8 cellular contexts compared by ENCODE assay signal in the genomic region with DNA sequence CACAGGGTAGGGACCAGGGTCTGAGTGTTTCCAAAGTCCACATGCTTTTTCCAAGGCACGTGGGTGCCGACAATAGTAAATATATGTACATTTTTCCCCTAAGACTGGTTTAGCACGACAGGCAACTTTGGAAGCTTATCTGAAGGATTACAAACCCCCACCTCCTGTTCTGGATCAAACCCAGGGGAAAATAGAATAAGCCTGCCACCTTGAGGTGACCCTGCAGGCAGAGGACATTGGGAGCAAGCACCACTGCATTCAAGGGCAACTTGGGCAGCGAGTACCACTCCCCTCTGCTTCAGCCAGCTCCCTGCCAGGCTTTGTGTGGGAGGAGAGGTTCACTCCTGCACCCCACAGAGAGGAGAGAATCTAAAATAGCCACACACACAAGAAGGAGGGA. TPM values are rescaled to one million over a fixed set of nuclear protein-coding genes. Genes with fewer than 3 reads are reported as not detected.
A peak's percentile ranks its signal among the peaks of the same experiment; 100 is the strongest.
DNase-seq lines count a peak whose midpoint lies in the region; ATAC-seq and TF ChIP-seq lines count a peak whose summit lies in the region.

No MANE protein-coding gene starts in this region.

- intact Hi-C loops in activated CD8-positive, alpha-beta T cell treated with anti-CD3 and anti-CD28 coated beads for 36 hours (cut with micrococcal nuclease) = no loop called here

- no peak overlapping the region for H3K4me3 Mint-ChIP-seq in activated CD8-positive, alpha-beta T cell treated with anti-CD3 and anti-CD28 coated beads for 36 hours
- H3K4me3 Mint-ChIP-seq in activated CD8-positive, alpha-beta T cell treated with anti-CD3 and anti-CD28 coated beads, Interleukin-2, amount 10 ng/mL, durations not matched to agents 7 days and 5 days = no peak overlapping the region
- H3K4me3 Mint-ChIP-seq in nephron progenitor cell = no peak overlapping the region

- ATAC-seq in activated CD8-positive, alpha-beta T cell treated with anti-CD3 and anti-CD28 coated beads for 36 hours = no peak
- ATAC-seq in activated CD8-positive, alpha-beta T cell treated with anti-CD3 and anti-CD28 coated beads, Interleukin-2, amount 10 ng/mL, durations not matched to agents 7 days and 5 days = no peak
- ATAC-seq in HG03439 (IDR thresholded peaks at IDR 0.05; ENCODE audit: unreplicated experiment) = no peak
- no peak for ATAC-seq in HG02981 (IDR thresholded peaks at IDR 0.05; ENCODE audit: unreplicated experiment)

- no peaks in the 10 kb centered on the region for H3K4me1 Mint-ChIP-seq in activated CD8-positive, alpha-beta T cell treated with anti-CD3 and anti-CD28 coated beads for 36 hours (ENCODE audit: low read depth)
- H3K4me1 Mint-ChIP-seq in activated CD8-positive, alpha-beta T cell treated with anti-CD3 and anti-CD28 coated beads, Interleukin-2, amount 10 ng/mL, durations not matched to agents 7 days and 5 days (ENCODE audit: low read depth) = no peaks in the 10 kb centered on the region
- H3K4me1 Mint-ChIP-seq in nephron progenitor cell = peaks cover 35% of the 10 kb centered on the region

- CTCF ChIA-PET in activated CD8-positive, alpha-beta T cell treated with anti-CD3 and anti-CD28 coated beads for 36 hours (lab: Charles Lee) = interaction anchor here (1.0 to 2.5 kb wide), 6 partner anchors 11 to 385 kb away, joined by 3 to 9 read pairs (median 4); no protein-coding TSS in a partner anchor
- CTCF ChIA-PET in activated CD8-positive, alpha-beta T cell treated with anti-CD3 and anti-CD28 coated beads, Interleukin-2, amount 10 ng/mL, durations not matched to agents 7 days and 5 days (lab: Charles Lee) = interaction anchor here (0.6 to 2.0 kb wide), 5 partner anchors 12 to 307 kb away, joined by 3 to 8 read pairs (median 3); no protein-coding TSS in a partner anchor

- H3K9me3 Mint-ChIP-seq in activated CD8-positive, alpha-beta T cell treated with anti-CD3 and anti-CD28 coated beads for 36 hours = no peaks in the 10 kb centered on the region
- no peaks in the 10 kb centered on the region for H3K9me3 Mint-ChIP-seq in activated CD8-positive, alpha-beta T cell treated with anti-CD3 and anti-CD28 coated beads, Interleukin-2, amount 10 ng/mL, durations not matched to agents 7 days and 5 days (ENCODE audit: insufficient read depth)
- H3K9me3 Mint-ChIP-seq in nephron progenitor cell = no peaks in the 10 kb centered on the region

- no peak for DNase-seq in activated CD8-positive, alpha-beta T cell treated with anti-CD3 and anti-CD28 coated beads for 36 hours
- no peak for DNase-seq in activated CD8-positive, alpha-beta T cell treated with anti-CD3 and anti-CD28 coated beads, Interleukin-2, amount 10 ng/mL, durations not matched to agents 7 days and 5 days
- DNase-seq in NCI-H446 treated with DMSO at 0.1 percent for 48 hours (lab: John Stamatoyannopoulos, UW) (peak; percentile 18), dermis blood vessel endothelial cell (peak; percentile 40), nephron progenitor cell (peak; percentile 31), DMS114 treated with DMSO at 0.1 percent for 48 hours (lab: John Stamatoyannopoulos, UW; ENCODE audit: unreplicated experiment) (no peak)

- TF ChIP-seq CTCF in activated CD8-positive, alpha-beta T cell treated with anti-CD3 and anti-CD28 coated beads for 36 hours (IDR thresholded peaks at IDR 0.05) = peak; percentile 30
- peak; percentile 37 for TF ChIP-seq CTCF in nephron progenitor cell (IDR thresholded peaks at IDR 0.05)

- H3K27ac Mint-ChIP-seq in activated CD8-positive, alpha-beta T cell treated with anti-CD3 and anti-CD28 coated beads for 36 hours = no peak overlapping the region
- H3K27ac Mint-ChIP-seq in activated CD8-positive, alpha-beta T cell treated with anti-CD3 and anti-CD28 coated beads, Interleukin-2, amount 10 ng/mL, durations not matched to agents 7 days and 5 days = no peak overlapping the region
- no peak overlapping the region for H3K27ac Mint-ChIP-seq in nephron progenitor cell

- POLR2A ChIA-PET in activated CD8-positive, alpha-beta T cell treated with anti-CD3 and anti-CD28 coated beads for 36 hours (lab: Charles Lee) = no interaction called here
- POLR2A ChIA-PET in activated CD8-positive, alpha-beta T cell treated with anti-CD3 and anti-CD28 coated beads, Interleukin-2, amount 10 ng/mL, durations not matched to agents 7 days and 5 days (lab: Charles Lee) = no interaction called here

- peaks cover 2% of the 10 kb centered on the region for H3K27me3 Mint-ChIP-seq in activated CD8-positive, alpha-beta T cell treated with anti-CD3 and anti-CD28 coated beads for 36 hours
- peaks cover 20% of the 10 kb centered on the region for H3K27me3 Mint-ChIP-seq in activated CD8-positive, alpha-beta T cell treated with anti-CD3 and anti-CD28 coated beads, Interleukin-2, amount 10 ng/mL, durations not matched to agents 7 days and 5 days (ENCODE audit: low read depth)
- no peaks in the 10 kb centered on the region for H3K27me3 Mint-ChIP-seq in nephron progenitor cell (ENCODE audit: low read depth, poor library complexity)

- no peaks in the 10 kb centered on the region for H3K36me3 Mint-ChIP-seq in activated CD8-positive, alpha-beta T cell treated with anti-CD3 and anti-CD28 coated beads for 36 hours (ENCODE audit: low read depth)
- H3K36me3 Mint-ChIP-seq in activated CD8-positive, alpha-beta T cell treated with anti-CD3 and anti-CD28 coated beads, Interleukin-2, amount 10 ng/mL, durations not matched to agents 7 days and 5 days (ENCODE audit: low read depth) = no peaks in the 10 kb centered on the region
- H3K36me3 Mint-ChIP-seq in nephron progenitor cell (ENCODE audit: low read depth) = no peaks in the 10 kb centered on the region

RNA-seq across cellular contexts. Expression of a gene that starts 44.8 kb away (rescaled TPM):
- total RNA-seq in activated CD8-positive, alpha-beta T cell treated with anti-CD3 and anti-CD28 coated beads for 36 hours = not detected
- not detected for total RNA-seq in activated CD8-positive, alpha-beta T cell treated with anti-CD3 and anti-CD28 coated beads, Interleukin-2, amount 10 ng/mL, durations not matched to agents 7 days and 5 days
- total RNA-seq in dermis blood vessel endothelial cell = under 0.01 TPM in 1 of 2 replicates, not detected in the other

Comparison
In these comparisons a context has a peak if more than half of its experiments do, and no peak if none do; other contexts are left out.
1. DNase-seq: peak in NCI-H446 treated with DMSO at 0.1 percent for 48 hours (single experiment), dermis blood vessel endothelial cell (single experiment) and nephron progenitor cell (single experiment); none in activated CD8-positive, alpha-beta T cell treated with anti-CD3 and anti-CD28 coated beads for 36 hours (single experiment), activated CD8-positive, alpha-beta T cell treated with anti-CD3 and anti-CD28 coated beads, Interleukin-2, amount 10 ng/mL, durations not matched to agents 7 days and 5 days (single experiment) and DMS114 treated with DMSO at 0.1 percent for 48 hours (single experiment).